Comparison of ENCODE assay signal across 8 cellular contexts in the genomic region with DNA sequence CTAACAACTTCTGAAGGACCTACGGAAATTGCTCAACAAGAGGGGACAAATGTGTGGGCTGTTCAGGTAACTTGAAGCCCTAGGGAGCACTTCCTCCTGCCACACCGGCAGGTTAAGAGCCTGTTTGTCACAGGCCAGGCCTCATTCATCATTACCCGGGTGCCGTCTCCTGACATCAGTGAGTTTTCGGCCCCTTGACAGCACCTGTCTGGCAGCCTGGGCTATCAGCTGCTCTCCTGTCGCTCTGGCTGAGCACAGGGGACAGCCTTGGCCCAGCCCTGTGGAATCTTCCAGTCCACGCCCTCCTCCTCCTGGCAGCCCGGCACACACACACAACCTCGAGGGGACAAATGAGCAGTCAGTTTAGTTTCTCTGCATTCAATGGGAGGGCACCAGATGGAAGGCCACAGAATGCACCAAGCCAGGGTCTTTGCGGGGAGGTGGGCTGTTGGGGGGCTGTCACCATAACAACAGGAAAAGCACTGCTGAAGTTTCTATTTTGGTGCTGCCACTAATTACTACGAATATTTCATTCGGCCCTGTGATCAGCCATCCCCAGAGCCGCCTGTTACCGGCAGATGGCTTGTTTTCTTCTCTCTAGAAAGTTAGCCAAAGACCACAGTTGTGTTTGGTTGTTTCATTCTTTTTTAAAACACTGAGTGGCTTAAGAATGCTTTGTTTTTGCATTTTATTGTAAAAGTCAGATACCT.
A peak's percentile ranks its signal among the peaks of the same experiment; 100 is the strongest.
DNase-seq lines count a peak whose midpoint lies in the region; ATAC-seq, FAIRE-seq and TF ChIP-seq lines count a peak whose summit lies in the region.

No MANE protein-coding gene starts in this region.

- dilution Hi-C loops in keratinocyte (cut with MboI; ENCODE audit: extremely low pct_ligation_motif_present, low sequenced_read_pairs), result no loop called here

- no peaks in the 10 kb centered on the region for H3K36me3 Mint-ChIP-seq in Calu3 (ENCODE audit: insufficient read depth, unreplicated experiment)
- peaks cover 2% of the 10 kb centered on the region for H3K36me3 Mint-ChIP-seq in activated T-helper 1 cell treated with anti-CD3 and anti-CD28 coated beads, Interleukin-12 subunit alpha, Interleukin-12 subunit beta, Interleukin-2, Interleukin-4 antibody, amounts not matched to agents 30 ng/mL and 10 ng/mL and 1 ng/mL, durations not matched to agents 14 hours and 24 hours and 36 hours (ENCODE audit: low read depth)

- CTCF ChIA-PET in Calu3 (lab: Charles Lee), result interaction anchor here (0.9 kb wide), 1 partner anchor 70 kb away, joined by 3 read pairs; no protein-coding TSS in a partner anchor

- no peak overlapping the region for H3K4me3 Mint-ChIP-seq in Calu3 (ENCODE audit: low read depth, unreplicated experiment)
- H3K4me3 Mint-ChIP-seq in activated T-helper 1 cell treated with anti-CD3 and anti-CD28 coated beads, Interleukin-12 subunit alpha, Interleukin-12 subunit beta, Interleukin-2, Interleukin-4 antibody, amounts not matched to agents 30 ng/mL and 10 ng/mL and 1 ng/mL, durations not matched to agents 14 hours and 24 hours and 36 hours, result no peak overlapping the region

- H3K9me1 ChIP-seq in keratinocyte (ENCODE audit: control insufficient read depth, extremely low read depth, insufficient read depth, low read length), result no peaks in the 10 kb centered on the region

- H3K27ac Mint-ChIP-seq in Calu3 (ENCODE audit: unreplicated experiment), result peak overlapping the region; percentile 20
- H3K27ac Mint-ChIP-seq in activated T-helper 1 cell treated with anti-CD3 and anti-CD28 coated beads, Interleukin-12 subunit alpha, Interleukin-12 subunit beta, Interleukin-2, Interleukin-4 antibody, amounts not matched to agents 30 ng/mL and 10 ng/mL and 1 ng/mL, durations not matched to agents 14 hours and 24 hours and 36 hours, result no peak overlapping the region

- TF ChIP-seq CTCF in Calu3 (IDR thresholded peaks at IDR 0.05; ENCODE audit: unreplicated experiment), result no peak
- TF ChIP-seq CTCF in keratinocyte (optimal IDR thresholded peaks at IDR 0.05 in 1 of 3, IDR thresholded peaks at IDR 0.05 in 1 of 3, conservative IDR thresholded peaks at IDR 0.05 in 1 of 3; ENCODE audit: extremely low read depth in 1 of 3, insufficient read depth in 2 of 3, low read length in 3 of 3), result no peak
- no peak for TF ChIP-seq CTCF in tibial nerve (IDR thresholded peaks at IDR 0.05)

- H3K27me3 Mint-ChIP-seq in Calu3 (ENCODE audit: unreplicated experiment), result no peaks in the 10 kb centered on the region
- H3K27me3 Mint-ChIP-seq in activated T-helper 1 cell treated with anti-CD3 and anti-CD28 coated beads, Interleukin-12 subunit alpha, Interleukin-12 subunit beta, Interleukin-2, Interleukin-4 antibody, amounts not matched to agents 30 ng/mL and 10 ng/mL and 1 ng/mL, durations not matched to agents 14 hours and 24 hours and 36 hours (ENCODE audit: insufficient read depth), result no peaks in the 10 kb centered on the region

- H3K9me3 ChIP-seq in keratinocyte (ENCODE audit: control insufficient read depth, low read depth, low read length), result no peaks in the 10 kb centered on the region
- H3K9me3 ChIP-seq in tibial nerve, result peaks cover 0 to 3% (median 0%) of the 10 kb centered on the region in 4 donors

- no peak overlapping the region for H3K4me3 ChIP-seq in keratinocyte (ENCODE audit: control insufficient read depth in 2 of 3, extremely low read depth in 1 of 3, insufficient read depth in 2 of 3, low read depth in 1 of 3, low read length in 3 of 3)
- H3K4me3 ChIP-seq in tibial nerve, result no peak overlapping the region

- no peaks in the 10 kb centered on the region for H3K79me2 ChIP-seq in keratinocyte (ENCODE audit: control insufficient read depth, insufficient read depth, low read length)

- H3K4me2 ChIP-seq in keratinocyte (ENCODE audit: control insufficient read depth, extremely low read depth, insufficient read depth, low read depth, low read length), result peak overlapping the region; percentile 30

- H3K4me1 ChIP-seq in keratinocyte (ENCODE audit: control insufficient read depth, extremely low read depth, insufficient read depth, low read length) (peaks cover 4% of the 10 kb centered on the region), tibial nerve (no peaks in the 10 kb centered on the region)

- H3K36me3 ChIP-seq in keratinocyte (ENCODE audit: control insufficient read depth in 2 of 2, extremely low read depth in 1 of 2, insufficient read depth in 2 of 2, low read length in 2 of 2) (no peaks in the 10 kb centered on the region), tibial nerve (no peaks in the 10 kb centered on the region)

- intact Hi-C loops in Calu3 (cut with micrococcal nuclease; ENCODE audit: unreplicated experiment), result no loop called here
- intact Hi-C loops in activated T-helper 1 cell treated with anti-CD3 and anti-CD28 coated beads, Interleukin-12 subunit alpha, Interleukin-12 subunit beta, Interleukin-2, Interleukin-4 antibody, amounts not matched to agents 30 ng/mL and 10 ng/mL and 1 ng/mL, durations not matched to agents 14 hours and 24 hours and 36 hours (cut with micrococcal nuclease), result no loop called here

- no peak for FAIRE-seq in keratinocyte (lab: Jason Lieb, UNC)

- no peaks in the 10 kb centered on the region for H4K20me1 ChIP-seq in keratinocyte (ENCODE audit: control insufficient read depth, extremely low read depth, insufficient read depth, low read length)

- 69 to 70% methylated on average over 14 of the region's 14 CpGs for WGBS in tibial nerve, 2 donors

- no peaks in the 10 kb centered on the region for H3K27me3 ChIP-seq in keratinocyte (ENCODE audit: control insufficient read depth, extremely low read depth, insufficient read depth, low read length)
- no peaks in the 10 kb centered on the region for H3K27me3 ChIP-seq in tibial nerve

- no TSS peak for BruUV-seq in Calu3 (replicated peaks; lab: Mats Ljungman, UMichigan)

- DNase-seq in Calu3 (peak; percentile 47), NCI-H446 (lab: John Stamatoyannopoulos, UW) (peak; percentile 75 to 81), keratinocyte (ENCODE audit: low read depth, low spot score) (no peak), tibial nerve (ENCODE audit: low spot score in 2 of 2) (no peak), SIG-M5 (lab: John Stamatoyannopoulos, UW) (no peak)
- no peak for DNase-seq in activated T-helper 1 cell treated with anti-CD3 and anti-CD28 coated beads, Interleukin-12 subunit alpha, Interleukin-12 subunit beta, Interleukin-2, Interleukin-4 antibody, amounts not matched to agents 30 ng/mL and 10 ng/mL and 1 ng/mL, durations not matched to agents 14 hours and 24 hours and 36 hours (ENCODE audit: low spot score)

- peak overlapping the region; percentile 85 for H2AFZ ChIP-seq in keratinocyte (ENCODE audit: control insufficient read depth, low read length)

- no peak overlapping the region for H3K9ac ChIP-seq in keratinocyte (ENCODE audit: control insufficient read depth, extremely low read depth, insufficient read depth, low read length)

- TF ChIP-seq EP300 in tibial nerve (IDR thresholded peaks at IDR 0.05), result no peak

- H3K4me1 Mint-ChIP-seq in Calu3 (ENCODE audit: low read depth, unreplicated experiment), result peaks cover 21% of the 10 kb centered on the region
- H3K4me1 Mint-ChIP-seq in activated T-helper 1 cell treated with anti-CD3 and anti-CD28 coated beads, Interleukin-12 subunit alpha, Interleukin-12 subunit beta, Interleukin-2, Interleukin-4 antibody, amounts not matched to agents 30 ng/mL and 10 ng/mL and 1 ng/mL, durations not matched to agents 14 hours and 24 hours and 36 hours (ENCODE audit: low read depth), result peaks cover 21% of the 10 kb centered on the region

- peaks cover 8% of the 10 kb centered on the region for H3K9me3 Mint-ChIP-seq in Calu3 (ENCODE audit: low read depth, unreplicated experiment)
- H3K9me3 Mint-ChIP-seq in activated T-helper 1 cell treated with anti-CD3 and anti-CD28 coated beads, Interleukin-12 subunit alpha, Interleukin-12 subunit beta, Interleukin-2, Interleukin-4 antibody, amounts not matched to agents 30 ng/mL and 10 ng/mL and 1 ng/mL, durations not matched to agents 14 hours and 24 hours and 36 hours, result peaks cover 18% of the 10 kb centered on the region

- H3K27ac ChIP-seq in keratinocyte (ENCODE audit: control insufficient read depth, insufficient read depth, low read length) (no peak overlapping the region), tibial nerve (peak overlapping the region in 1 of 4 donors; percentile 19)

- TF ChIP-seq POLR2A in tibial nerve (IDR thresholded peaks at IDR 0.05), result no peak

- ATAC-seq in GM21786 (IDR thresholded peaks at IDR 0.05; ENCODE audit: unreplicated experiment) (peak; percentile 54), HG03039 (IDR thresholded peaks at IDR 0.05; ENCODE audit: unreplicated experiment) (no peak)

Comparison
In these comparisons a context has a peak if more than half of its experiments do, and no peak if none do; other contexts are left out.
1. DNase-seq: peak in Calu3 (single experiment) and NCI-H446 (2 of 2); none in keratinocyte (single experiment), tibial nerve (0 of 2), SIG-M5 (single experiment) and activated T-helper 1 cell treated with anti-CD3 and anti-CD28 coated beads, Interleukin-12 subunit alpha, Interleukin-12 subunit beta, Interleukin-2, Interleukin-4 antibody, amounts not matched to agents 30 ng/mL and 10 ng/mL and 1 ng/mL, durations not matched to agents 14 hours and 24 hours and 36 hours (single experiment).